12 cellular contexts compared by ENCODE assay signal in genomic region chr9:126947529-126947928, GRCh38. TPM values are rescaled to one million over a fixed set of nuclear protein-coding genes. Genes with fewer than 3 reads are reported as not detected.
DNase-seq lines count a peak whose midpoint lies in the region; ATAC-seq and TF ChIP-seq lines count a peak whose summit lies in the region.
"Had no signal": no experiment of that assay in that cellular context is flagged by ENCODE, and none has a peak within 500 bp of the region (broad histone marks: within the 10 kb centered on the region; RNA-seq: fewer than 3 reads in every experiment).

No MANE protein-coding gene starts in this region.

- peak; percentile 34 for TF ChIP-seq CTCF in GM12873 (IDR thresholded peaks at IDR 0.05; ENCODE audit: insufficient read depth, low read depth, low read length, missing control alignments)
- no peak for TF ChIP-seq CTCF in RWPE1 (conservative IDR thresholded peaks at IDR 0.05; ENCODE audit: low read depth)
- TF ChIP-seq CTCF in glutamatergic neuron (IDR thresholded peaks at IDR 0.05; ENCODE audit: partially characterized antibody, unreplicated experiment) = no peak

- no peak overlapping the region for H3K27ac Mint-ChIP-seq in activated CD4-positive, alpha-beta memory T cell treated with anti-CD3 and anti-CD28 coated beads, Interleukin-2, amount 10 ng/mL, durations not matched to agents 7 days and 5 days
- H3K27ac Mint-ChIP-seq in activated CD4-positive, alpha-beta memory T cell treated with anti-CD3 and anti-CD28 coated beads for 36 hours = no peak overlapping the region
- no peak overlapping the region for H3K27ac Mint-ChIP-seq in glutamatergic neuron (ENCODE audit: unreplicated experiment)
- H3K27ac Mint-ChIP-seq: progenitor cell of endocrine pancreas; stimulated activated effector memory CD8-positive, alpha-beta T cell treated with anti-CD3 and anti-CD28 coated beads, Interleukin-12 subunit alpha, Interleukin-12 subunit beta, amount 100 ng/mL, for 72 hours had no signal

- no peaks in the 10 kb centered on the region for H3K4me1 Mint-ChIP-seq in activated CD4-positive, alpha-beta memory T cell treated with anti-CD3 and anti-CD28 coated beads, Interleukin-2, amount 10 ng/mL, durations not matched to agents 7 days and 5 days
- H3K4me1 Mint-ChIP-seq in activated CD4-positive, alpha-beta memory T cell treated with anti-CD3 and anti-CD28 coated beads for 36 hours (ENCODE audit: low read depth) = no peaks in the 10 kb centered on the region
- peaks cover 3% of the 10 kb centered on the region for H3K4me1 Mint-ChIP-seq in glutamatergic neuron (ENCODE audit: low read depth, unreplicated experiment)

- no peak for ATAC-seq in GM19452 (IDR thresholded peaks at IDR 0.05; ENCODE audit: unreplicated experiment)
- ATAC-seq: stimulated activated effector memory CD8-positive, alpha-beta T cell treated with anti-CD3 and anti-CD28 coated beads, Interleukin-12 subunit alpha, Interleukin-12 subunit beta, amount 100 ng/mL, for 72 hours had no signal

- H3K27me3 Mint-ChIP-seq in activated CD4-positive, alpha-beta memory T cell treated with anti-CD3 and anti-CD28 coated beads, Interleukin-2, amount 10 ng/mL, durations not matched to agents 7 days and 5 days = peaks cover 7% of the 10 kb centered on the region
- H3K27me3 Mint-ChIP-seq in activated CD4-positive, alpha-beta memory T cell treated with anti-CD3 and anti-CD28 coated beads for 36 hours = no peaks in the 10 kb centered on the region
- H3K27me3 Mint-ChIP-seq in glutamatergic neuron (ENCODE audit: unreplicated experiment) = no peaks in the 10 kb centered on the region
- H3K27me3 Mint-ChIP-seq: progenitor cell of endocrine pancreas had no signal

- POLR2A ChIA-PET in activated CD4-positive, alpha-beta memory T cell treated with anti-CD3 and anti-CD28 coated beads, Interleukin-2, amount 10 ng/mL, durations not matched to agents 7 days and 5 days (lab: Charles Lee) = no interaction called here
- POLR2A ChIA-PET in activated CD4-positive, alpha-beta memory T cell treated with anti-CD3 and anti-CD28 coated beads for 36 hours (lab: Charles Lee) = interaction anchor here (0.6 kb wide), 1 partner anchor 12 kb away, joined by 3 read pairs; no protein-coding TSS in a partner anchor
- POLR2A ChIA-PET in RWPE1 (lab: Yijun Ruan, JAX; ENCODE audit: low non-redundant PET) = no interaction called here

- CTCF ChIA-PET in activated CD4-positive, alpha-beta memory T cell treated with anti-CD3 and anti-CD28 coated beads, Interleukin-2, amount 10 ng/mL, durations not matched to agents 7 days and 5 days (lab: Charles Lee) = interaction anchor here (0.8 to 1.0 kb wide), 2 partner anchors 216 to 252 kb away, joined by 3 to 5 read pairs; no protein-coding TSS in a partner anchor
- CTCF ChIA-PET in activated CD4-positive, alpha-beta memory T cell treated with anti-CD3 and anti-CD28 coated beads for 36 hours (lab: Charles Lee) = interaction anchor here (0.6 to 1.2 kb wide), 3 partner anchors 19 to 267 kb away, joined by 3 to 4 read pairs (median 3); no protein-coding TSS in a partner anchor
- CTCF ChIA-PET in RWPE1 (lab: Yijun Ruan, JAX) = interaction anchor here (0.6 to 2.6 kb wide), 6 partner anchors 10 to 337 kb away, joined by 3 to 14 read pairs (median 3); no protein-coding TSS in a partner anchor

- no peak overlapping the region for H3K4me3 Mint-ChIP-seq in activated CD4-positive, alpha-beta memory T cell treated with anti-CD3 and anti-CD28 coated beads, Interleukin-2, amount 10 ng/mL, durations not matched to agents 7 days and 5 days
- no peak overlapping the region for H3K4me3 Mint-ChIP-seq in activated CD4-positive, alpha-beta memory T cell treated with anti-CD3 and anti-CD28 coated beads for 36 hours
- H3K4me3 Mint-ChIP-seq in glutamatergic neuron (ENCODE audit: unreplicated experiment) = no peak overlapping the region
- H3K4me3 Mint-ChIP-seq: stimulated activated effector memory CD8-positive, alpha-beta T cell treated with anti-CD3 and anti-CD28 coated beads, Interleukin-12 subunit alpha, Interleukin-12 subunit beta, amount 100 ng/mL, for 72 hours had no signal

- intact Hi-C loops in activated CD4-positive, alpha-beta memory T cell treated with anti-CD3 and anti-CD28 coated beads for 36 hours (cut with micrococcal nuclease) = no loop called here

- H3K27ac ChIP-seq in RWPE1 = no peak overlapping the region

- no peaks in the 10 kb centered on the region for H3K9me3 Mint-ChIP-seq in activated CD4-positive, alpha-beta memory T cell treated with anti-CD3 and anti-CD28 coated beads, Interleukin-2, amount 10 ng/mL, durations not matched to agents 7 days and 5 days
- H3K9me3 Mint-ChIP-seq in activated CD4-positive, alpha-beta memory T cell treated with anti-CD3 and anti-CD28 coated beads for 36 hours = no peaks in the 10 kb centered on the region
- peaks cover 5% of the 10 kb centered on the region for H3K9me3 Mint-ChIP-seq in glutamatergic neuron (ENCODE audit: unreplicated experiment)
- H3K9me3 Mint-ChIP-seq: stimulated activated effector memory CD8-positive, alpha-beta T cell treated with anti-CD3 and anti-CD28 coated beads, Interleukin-12 subunit alpha, Interleukin-12 subunit beta, amount 100 ng/mL, for 72 hours had no signal

- no peaks in the 10 kb centered on the region for H3K36me3 Mint-ChIP-seq in activated CD4-positive, alpha-beta memory T cell treated with anti-CD3 and anti-CD28 coated beads, Interleukin-2, amount 10 ng/mL, durations not matched to agents 7 days and 5 days (ENCODE audit: low read depth)
- H3K36me3 Mint-ChIP-seq in activated CD4-positive, alpha-beta memory T cell treated with anti-CD3 and anti-CD28 coated beads for 36 hours = no peaks in the 10 kb centered on the region
- no peaks in the 10 kb centered on the region for H3K36me3 Mint-ChIP-seq in glutamatergic neuron (ENCODE audit: unreplicated experiment)
- H3K36me3 Mint-ChIP-seq: stimulated activated effector memory CD8-positive, alpha-beta T cell treated with anti-CD3 and anti-CD28 coated beads, Interleukin-12 subunit alpha, Interleukin-12 subunit beta, amount 100 ng/mL, for 72 hours had no signal

- DNase-seq in activated CD4-positive, alpha-beta memory T cell treated with anti-CD3 and anti-CD28 coated beads, Interleukin-2, amount 10 ng/mL, durations not matched to agents 7 days and 5 days = peak; percentile 23
- no peak for DNase-seq in activated CD4-positive, alpha-beta memory T cell treated with anti-CD3 and anti-CD28 coated beads for 36 hours
- DNase-seq in RWPE1 (ENCODE audit: low spot score) (peak; percentile 33), islet precursor cell (peak; percentile 61), glutamatergic neuron (no peak), medulla oblongata (ENCODE audit: extremely low spot score) (no peak)
- DNase-seq: cortex of kidney, NCI-H2029 had no signal

RNA-seq across cellular contexts. Expression of gene RALGPS1, which starts 32.9 kb away (rescaled TPM):
- 1 to 10 TPM; 2.8 to 3.4 TPM for total RNA-seq in activated CD4-positive, alpha-beta memory T cell treated with anti-CD3 and anti-CD28 coated beads, Interleukin-2, amount 10 ng/mL, durations not matched to agents 7 days and 5 days
- 1 to 10 TPM; 2.1 to 3.1 TPM for total RNA-seq in activated CD4-positive, alpha-beta memory T cell treated with anti-CD3 and anti-CD28 coated beads for 36 hours
- 23.8 TPM for total RNA-seq in glutamatergic neuron (ENCODE audit: unreplicated experiment)

Comparison
In these comparisons a context has a peak if more than half of its experiments do, and no peak if none do; other contexts are left out.
1. DNase-seq: peak in activated CD4-positive, alpha-beta memory T cell treated with anti-CD3 and anti-CD28 coated beads, Interleukin-2, amount 10 ng/mL, durations not matched to agents 7 days and 5 days (single experiment), RWPE1 (single experiment) and islet precursor cell (single experiment); none in activated CD4-positive, alpha-beta memory T cell treated with anti-CD3 and anti-CD28 coated beads for 36 hours (single experiment), glutamatergic neuron (single experiment) and medulla oblongata (single experiment).